Comparison of ENCODE assay signal across 29 cellular contexts in the genomic region with DNA sequence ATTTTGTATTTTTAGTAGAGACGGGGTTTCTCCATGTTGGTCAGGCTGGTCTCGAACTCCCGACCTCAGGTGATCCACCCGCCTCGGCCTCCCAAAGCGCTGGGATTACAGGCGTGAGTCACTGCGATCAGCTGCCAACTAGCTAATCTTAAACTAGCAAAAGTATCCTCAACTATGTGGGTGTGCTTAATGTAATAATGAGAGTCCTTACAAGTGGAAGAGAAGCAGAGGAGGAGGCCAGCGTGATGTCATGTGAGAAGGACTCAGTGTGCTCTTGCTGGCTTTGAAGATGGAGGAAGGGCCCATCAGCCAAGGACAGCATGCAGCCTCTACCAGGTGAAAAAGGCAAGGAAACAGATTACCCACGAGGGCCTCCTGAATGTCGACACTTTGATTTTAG. TPM values are rescaled to one million over a fixed set of nuclear protein-coding genes. Genes with fewer than 3 reads are reported as not detected.
DNase-seq lines count a peak whose midpoint lies in the region; ATAC-seq, FAIRE-seq and TF ChIP-seq lines count a peak whose summit lies in the region.
"Had no signal": no experiment of that assay in that cellular context is flagged by ENCODE, and none has a peak within 500 bp of the region (broad histone marks: within the 10 kb centered on the region; RNA-seq: fewer than 3 reads in every experiment).

No MANE protein-coding gene starts in this region.

- BruUV-seq in MCF 10A (replicated peaks; lab: Mats Ljungman, UMichigan) (no TSS peak), mammary epithelial cell (replicated peaks; lab: Mats Ljungman, UMichigan) (no TSS peak)

- H3K9me3 ChIP-seq in mammary epithelial cell (replicated peaks; ENCODE audit: insufficient read depth, low read length): no peaks in the 10 kb centered on the region
- no peaks in the 10 kb centered on the region for H3K9me3 ChIP-seq in lower lobe of right lung
- H3K9me3 ChIP-seq in kidney (ENCODE audit: control insufficient read depth in 1 of 2, low read length in 2 of 2): no peaks in the 10 kb centered on the region
- H3K9me3 ChIP-seq: Peyer's patch, sigmoid colon, SJCRH30, thoracic aorta, uterus had no signal

- H3K27me3 ChIP-seq in mammary epithelial cell (ENCODE audit: insufficient read depth, low read length): no peaks in the 10 kb centered on the region
- H3K27me3 ChIP-seq in lower lobe of right lung (ENCODE audit: low read depth): no peaks in the 10 kb centered on the region
- H3K27me3 ChIP-seq: Peyer's patch, sigmoid colon, SJCRH30, uterus had no signal

- DNase-seq in MCF 10A (ENCODE audit: unreplicated experiment) (peak; percentile 38), mammary epithelial cell (no peak), caudate nucleus (lab: John Stamatoyannopoulos, UW) (no peak), lower lobe of right lung (no peak), kidney (no peak), NCI-H2081 (lab: John Stamatoyannopoulos, UW) (no peak)
- no peak for DNase-seq in activated CD4-positive, alpha-beta T cell treated with anti-CD3 and anti-CD28 coated beads, Interleukin-2, amount 10 ng/mL, durations not matched to agents 24 days and 14 days
- DNase-seq: activated CD4-positive, alpha-beta T cell treated with anti-CD3 and anti-CD28 coated beads, Interleukin-2, amount 50 U/mL, for 4 hours; activated CD4-positive, CD25-positive, alpha-beta regulatory T cell; activated CD8-positive, alpha-beta memory T cell treated with anti-CD3 and anti-CD28 coated beads, Interleukin-2, amount 50 U/mL, for 4 hours; CD8-positive, alpha-beta memory T cell; central memory CD4-positive, alpha-beta T cell; MM.1S; NCI-H1417; NCI-H2081 treated with DMSO at 0.1 percent for 48 hours; NCI-H345; Peyer's patch; sigmoid colon; SJCRH30; stimulated activated naive B cell treated with anti-CD40 and anti-IgM and Interleukin-4, amounts not matched to agents 10 μg/mL and 1 μg/mL and 100 μg/mL, for 72 hours; uterus had no signal

- TF ChIP-seq CTCF in MCF 10A (IDR thresholded peaks at IDR 0.05; ENCODE audit: unreplicated experiment) (no peak), mammary epithelial cell (conservative IDR thresholded peaks at IDR 0.05 in 1 of 2, IDR thresholded peaks at IDR 0.05 in 1 of 2; ENCODE audit: extremely low read depth in 1 of 2, insufficient read depth in 1 of 2, low read depth in 1 of 2, low read length in 2 of 2) (no peak), lower lobe of right lung (IDR thresholded peaks at IDR 0.05) (no peak), kidney (IDR thresholded peaks at IDR 0.05; ENCODE audit: borderline replicate concordance, extremely low read depth, insufficient read depth) (no peak)

- H3K4me1 Mint-ChIP-seq in MCF 10A (ENCODE audit: insufficient read depth, unreplicated experiment): peaks cover 16% of the 10 kb centered on the region
- H3K4me1 Mint-ChIP-seq in activated CD4-positive, alpha-beta T cell treated with anti-CD3 and anti-CD28 coated beads, Interleukin-2, amount 10 ng/mL, durations not matched to agents 24 days and 14 days: no peaks in the 10 kb centered on the region
- H3K4me1 Mint-ChIP-seq: CD8-positive, alpha-beta memory T cell; IgD-negative memory B cell; stimulated activated naive B cell treated with anti-CD40 and anti-IgM and Interleukin-4, amounts not matched to agents 10 μg/mL and 1 μg/mL and 100 μg/mL, for 72 hours had no signal

- peak; percentile 18 to 45 for ATAC-seq in lower lobe of right lung
- ATAC-seq in GM18517 (IDR thresholded peaks at IDR 0.05; ENCODE audit: unreplicated experiment): no peak
- ATAC-seq: activated naive CD4-positive, alpha-beta T cell treated with anti-CD3 and anti-CD28 coated beads, Interleukin-2, amount 50 U/mL, for 72 hours; stimulated activated naive B cell treated with anti-CD40 and anti-IgM and Interleukin-4, amounts not matched to agents 10 μg/mL and 1 μg/mL and 100 μg/mL, for 72 hours had no signal

- H3K27me3 Mint-ChIP-seq in MCF 10A (ENCODE audit: insufficient read depth, unreplicated experiment): no peaks in the 10 kb centered on the region
- H3K27me3 Mint-ChIP-seq in activated CD4-positive, alpha-beta T cell treated with anti-CD3 and anti-CD28 coated beads, Interleukin-2, amount 10 ng/mL, durations not matched to agents 24 days and 14 days: peaks cover 2% of the 10 kb centered on the region
- H3K27me3 Mint-ChIP-seq: CD8-positive, alpha-beta memory T cell; IgD-negative memory B cell; progenitor cell of endocrine pancreas had no signal

- intact Hi-C loops in MCF 10A (cut with micrococcal nuclease) (no loop called here), mammary epithelial cell (cut with micrococcal nuclease) (no loop called here), lower lobe of right lung (cut with DNase I) (no loop called here), kidney (cut with DNase I) (no loop called here)
- intact Hi-C loops in activated CD4-positive, alpha-beta T cell treated with anti-CD3 and anti-CD28 coated beads, Interleukin-2, amount 10 ng/mL, durations not matched to agents 24 days and 14 days (cut with micrococcal nuclease): no loop called here

- no peaks in the 10 kb centered on the region for H4K20me1 ChIP-seq in mammary epithelial cell (ENCODE audit: insufficient read depth, low read length)

- no peaks in the 10 kb centered on the region for H3K36me3 Mint-ChIP-seq in MCF 10A (ENCODE audit: insufficient read depth, unreplicated experiment)
- no peaks in the 10 kb centered on the region for H3K36me3 Mint-ChIP-seq in activated CD4-positive, alpha-beta T cell treated with anti-CD3 and anti-CD28 coated beads, Interleukin-2, amount 10 ng/mL, durations not matched to agents 24 days and 14 days (ENCODE audit: low read depth)
- H3K36me3 Mint-ChIP-seq: activated naive CD4-positive, alpha-beta T cell treated with anti-CD3 and anti-CD28 coated beads, Interleukin-2, amount 50 U/mL, for 72 hours; IgD-negative memory B cell; stimulated activated naive B cell treated with anti-CD40 and anti-IgM and Interleukin-4, amounts not matched to agents 10 μg/mL and 1 μg/mL and 100 μg/mL, for 72 hours had no signal

- H3K9me3 Mint-ChIP-seq in MCF 10A (ENCODE audit: unreplicated experiment): no peaks in the 10 kb centered on the region
- no peaks in the 10 kb centered on the region for H3K9me3 Mint-ChIP-seq in activated CD4-positive, alpha-beta T cell treated with anti-CD3 and anti-CD28 coated beads, Interleukin-2, amount 10 ng/mL, durations not matched to agents 24 days and 14 days
- H3K9me3 Mint-ChIP-seq: activated naive CD4-positive, alpha-beta T cell treated with anti-CD3 and anti-CD28 coated beads, Interleukin-2, amount 50 U/mL, for 72 hours; activated T-helper 2 cell treated with anti-CD3 and anti-CD28 coated beads, Interferon-gamma antibody, Interleukin-2, Interleukin-4, amounts not matched to agents 10 μg/mL and 5 μg/mL and 100 μg/mL, durations not matched to agents 14 hours and 24 hours and 36 hours; CD8-positive, alpha-beta memory T cell; stimulated activated naive B cell treated with anti-CD40 and anti-IgM and Interleukin-4, amounts not matched to agents 10 μg/mL and 1 μg/mL and 100 μg/mL, for 72 hours had no signal

- H3K9ac ChIP-seq in mammary epithelial cell (ENCODE audit: insufficient read depth, low read length): no peak overlapping the region
- H3K9ac ChIP-seq in kidney (ENCODE audit: low read length in 2 of 2): no peak overlapping the region

- CTCF ChIA-PET in MCF 10A (lab: Yijun Ruan, JAX): interaction anchor here (1.0 kb wide), 1 partner anchor 24 kb away, joined by 3 read pairs; no protein-coding TSS in a partner anchor
- CTCF ChIA-PET in mammary epithelial cell (lab: Charles Lee; ENCODE audit: low non-redundant PET): no interaction called here

- peaks cover 28% of the 10 kb centered on the region for H3K4me1 ChIP-seq in mammary epithelial cell (ENCODE audit: insufficient read depth, low read length)
- peaks cover 6% of the 10 kb centered on the region for H3K4me1 ChIP-seq in lower lobe of right lung
- peaks cover 22 to 35% of the 10 kb centered on the region in 2 donors for H3K4me1 ChIP-seq in kidney (ENCODE audit: control insufficient read depth in 1 of 2, insufficient read depth in 1 of 2, low read depth in 1 of 2, low read length in 2 of 2)
- H3K4me1 ChIP-seq: uterus had no signal

- H3K4me3 Mint-ChIP-seq in MCF 10A (ENCODE audit: unreplicated experiment): no peak overlapping the region
- no peak overlapping the region for H3K4me3 Mint-ChIP-seq in activated CD4-positive, alpha-beta T cell treated with anti-CD3 and anti-CD28 coated beads, Interleukin-2, amount 10 ng/mL, durations not matched to agents 24 days and 14 days
- H3K4me3 Mint-ChIP-seq: CD8-positive, alpha-beta memory T cell; IgD-negative memory B cell; stimulated activated naive B cell treated with anti-CD40 and anti-IgM and Interleukin-4, amounts not matched to agents 10 μg/mL and 1 μg/mL and 100 μg/mL, for 72 hours had no signal

- no peak overlapping the region for H3K27ac Mint-ChIP-seq in MCF 10A (ENCODE audit: low read depth, unreplicated experiment)
- H3K27ac Mint-ChIP-seq in activated CD4-positive, alpha-beta T cell treated with anti-CD3 and anti-CD28 coated beads, Interleukin-2, amount 10 ng/mL, durations not matched to agents 24 days and 14 days: no peak overlapping the region
- H3K27ac Mint-ChIP-seq: activated naive CD4-positive, alpha-beta T cell treated with anti-CD3 and anti-CD28 coated beads, Interleukin-2, amount 50 U/mL, for 72 hours; activated T-helper 2 cell treated with anti-CD3 and anti-CD28 coated beads, Interferon-gamma antibody, Interleukin-2, Interleukin-4, amounts not matched to agents 10 μg/mL and 5 μg/mL and 100 μg/mL, durations not matched to agents 14 hours and 24 hours and 36 hours; IgD-negative memory B cell; progenitor cell of endocrine pancreas; stimulated activated naive B cell treated with anti-CD40 and anti-IgM and Interleukin-4, amounts not matched to agents 10 μg/mL and 1 μg/mL and 100 μg/mL, for 72 hours had no signal

- dilution Hi-C loops in mammary epithelial cell (cut with HindIII; ENCODE audit: low sequenced_read_pairs): no loop called here

- no peak for FAIRE-seq in kidney (lab: Jason Lieb, UNC)
- FAIRE-seq: endothelial cell of umbilical vein, G401.6 had no signal

- H3K27ac ChIP-seq in mammary epithelial cell (ENCODE audit: insufficient read depth, low read depth, low read length): no peak overlapping the region
- peak overlapping the region; percentile 7 for H3K27ac ChIP-seq in caudate nucleus (ENCODE audit: low read depth, low read length)
- H3K27ac ChIP-seq in lower lobe of right lung: no peak overlapping the region
- H3K27ac ChIP-seq in kidney (ENCODE audit: low read depth in 2 of 2, low read length in 2 of 2): peak overlapping the region in 1 of 2 donors; percentile 45
- H3K27ac ChIP-seq: Peyer's patch, sigmoid colon, SJCRH30, thoracic aorta, uterus had no signal

- H2AFZ ChIP-seq in mammary epithelial cell (ENCODE audit: low read depth, low read length): no peak overlapping the region

- no peak overlapping the region for H3K4me2 ChIP-seq in mammary epithelial cell (ENCODE audit: insufficient read depth, low read depth, low read length)

- POLR2A ChIA-PET in MCF 10A (lab: Yijun Ruan, JAX): interaction anchor here (0.8 kb wide), 1 partner anchor 26 kb away, joined by 3 read pairs; no protein-coding TSS in a partner anchor

- H3K4me3 ChIP-seq in mammary epithelial cell (replicated peaks in 1 of 3; ENCODE audit: insufficient read depth in 1 of 3, low read depth in 2 of 3, low read length in 3 of 3): no peak overlapping the region
- H3K4me3 ChIP-seq in lower lobe of right lung: no peak overlapping the region
- H3K4me3 ChIP-seq in kidney (ENCODE audit: low read length in 2 of 2): no peak overlapping the region
- H3K4me3 ChIP-seq: Peyer's patch, sigmoid colon, SJCRH30, thoracic aorta, uterus had no signal

- H3K36me3 ChIP-seq in mammary epithelial cell (ENCODE audit: insufficient read depth, low read length) (no peaks in the 10 kb centered on the region), lower lobe of right lung (no peaks in the 10 kb centered on the region), kidney (ENCODE audit: control insufficient read depth in 1 of 2, insufficient read depth in 2 of 2, low read length in 2 of 2) (no peaks in the 10 kb centered on the region)
- H3K36me3 ChIP-seq: Peyer's patch, sigmoid colon, SJCRH30, thoracic aorta, uterus had no signal

- in situ Hi-C loops in mammary epithelial cell (cut with MboI; ENCODE audit: low sequenced_read_pairs in 2 of 2): no loop called here

- 83% methylated on average over 6 of the region's 11 CpGs for WGBS in mammary epithelial cell (ENCODE audit: low coverage, missing lambda C conversion rate)

- H3K79me2 ChIP-seq in mammary epithelial cell (ENCODE audit: insufficient read depth, low read length): peaks cover 79% of the 10 kb centered on the region

RNA-seq across cellular contexts. Expression of a gene that starts 19.6 kb away (rescaled TPM):
- 3.5 and 3.6 TPM in 2 replicates for total RNA-seq in MCF 10A (2022)
- 10 to 100 TPM; 50.4 to 74.3 TPM for total RNA-seq in mammary epithelial cell
- polyA plus RNA-seq in mammary epithelial cell: 23.3 TPM
- 32.5 TPM for polyA minus RNA-seq in mammary epithelial cell
- total RNA-seq in lower lobe of right lung: 17.7 TPM
- total RNA-seq in kidney: 41.2 TPM
- polyA plus RNA-seq in kidney (ENCODE audit: insufficient read depth, low read depth, low replicate concordance): 55.7 TPM
- total RNA-seq in activated CD4-positive, alpha-beta T cell treated with anti-CD3 and anti-CD28 coated beads, Interleukin-2, amount 10 ng/mL, durations not matched to agents 24 days and 14 days: 0.63 and 0.95 TPM in 2 replicates
- polyA plus RNA-seq: IgD-negative memory B cell had no signal
